1 cellular context compared by ENCODE assay signal in the genomic region with DNA sequence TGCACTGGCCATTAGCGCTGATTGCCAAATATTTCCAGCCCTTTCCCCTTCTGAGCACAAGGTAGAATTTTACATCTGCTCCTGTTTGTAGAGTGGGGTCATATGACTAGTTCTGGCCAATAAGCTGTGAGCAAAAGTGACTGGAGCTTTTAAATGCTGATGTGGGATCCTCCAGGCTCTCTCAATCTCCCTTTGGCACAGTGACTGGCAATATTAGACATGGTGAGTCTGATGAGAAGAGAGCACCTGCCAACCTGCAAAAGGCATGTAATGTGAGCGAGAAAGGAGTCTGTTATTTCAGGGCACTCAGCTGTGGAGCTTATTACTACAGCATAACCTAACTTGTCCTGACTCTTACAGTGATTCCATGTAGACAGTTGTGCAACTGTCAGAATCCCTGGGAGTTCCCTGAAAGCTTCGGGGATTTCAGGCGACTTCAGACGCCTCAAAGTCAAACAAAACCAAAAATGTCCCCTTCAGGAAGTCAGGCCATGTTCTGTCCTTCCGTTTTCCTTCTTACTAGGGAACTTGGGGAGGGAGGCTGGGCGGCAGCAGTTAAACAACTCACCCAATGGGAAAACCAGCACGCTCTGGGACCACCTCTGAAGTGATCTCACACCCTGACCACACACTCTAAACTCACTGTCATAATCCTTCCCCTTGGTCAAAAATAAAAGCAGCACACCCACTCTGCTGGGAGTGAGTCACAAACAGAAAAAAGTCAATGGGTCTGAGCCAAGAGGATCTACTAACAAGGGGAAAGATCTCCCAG.
A peak's percentile ranks its signal among the peaks of the same experiment; 100 is the strongest.
TF ChIP-seq lines count a peak whose summit lies in the region.

No MANE protein-coding gene starts in this region.

TF ChIP-seq in IMR-90, 13 proteins besides CTCF, POLR2A, EP300 and RAD21:
- no peak for TF ChIP-seq RFX5 (IDR thresholded peaks at IDR 0.05; ENCODE audit: low read depth, low read length)
- TF ChIP-seq, protein P1, sequence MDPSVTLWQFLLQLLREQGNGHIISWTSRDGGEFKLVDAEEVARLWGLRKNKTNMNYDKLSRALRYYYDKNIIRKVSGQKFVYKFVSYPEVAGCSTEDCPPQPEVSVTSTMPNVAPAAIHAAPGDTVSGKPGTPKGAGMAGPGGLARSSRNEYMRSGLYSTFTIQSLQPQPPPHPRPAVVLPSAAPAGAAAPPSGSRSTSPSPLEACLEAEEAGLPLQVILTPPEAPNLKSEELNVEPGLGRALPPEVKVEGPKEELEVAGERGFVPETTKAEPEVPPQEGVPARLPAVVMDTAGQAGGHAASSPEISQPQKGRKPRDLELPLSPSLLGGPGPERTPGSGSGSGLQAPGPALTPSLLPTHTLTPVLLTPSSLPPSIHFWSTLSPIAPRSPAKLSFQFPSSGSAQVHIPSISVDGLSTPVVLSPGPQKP (IDR thresholded peaks at IDR 0.05; ENCODE audit: borderline replicate concordance, low read depth, low read length): no peak
- no peak for TF ChIP-seq SMC3 (IDR thresholded peaks at IDR 0.05; ENCODE audit: low read depth, low read length)
- TF ChIP-seq RCOR1 (IDR thresholded peaks at IDR 0.05; ENCODE audit: insufficient replicate concordance, low read length): no peak
- TF ChIP-seq CEBPB (IDR thresholded peaks at IDR 0.05; ENCODE audit: low read depth, low read length): peak; percentile 59
- peak; percentile 65; the same call in 1 of the 2 replicates for TF ChIP-seq BHLHE40 (IDR thresholded peaks at IDR 0.05; ENCODE audit: low read depth, low read length)
- TF ChIP-seq MXI1 (IDR thresholded peaks at IDR 0.05; ENCODE audit: borderline replicate concordance, low read depth, low read length): no peak
- TF ChIP-seq NFE2L2 (IDR thresholded peaks at IDR 0.05; ENCODE audit: low read depth, low read length): no peak
- no peak for TF ChIP-seq MAFK (IDR thresholded peaks at IDR 0.05; ENCODE audit: low read depth, low read length)
- TF ChIP-seq CHD1 (IDR thresholded peaks at IDR 0.05; ENCODE audit: low read depth, low read length): no peak
- TF ChIP-seq MAZ (IDR thresholded peaks at IDR 0.05; ENCODE audit: borderline replicate concordance, low read depth, low read length): peak; percentile 33; the same call in 1 of the 2 replicates
- TF ChIP-seq FOS (IDR thresholded peaks at IDR 0.05; ENCODE audit: low read depth, low read length): peak; percentile 76
- TF ChIP-seq, protein P2, sequence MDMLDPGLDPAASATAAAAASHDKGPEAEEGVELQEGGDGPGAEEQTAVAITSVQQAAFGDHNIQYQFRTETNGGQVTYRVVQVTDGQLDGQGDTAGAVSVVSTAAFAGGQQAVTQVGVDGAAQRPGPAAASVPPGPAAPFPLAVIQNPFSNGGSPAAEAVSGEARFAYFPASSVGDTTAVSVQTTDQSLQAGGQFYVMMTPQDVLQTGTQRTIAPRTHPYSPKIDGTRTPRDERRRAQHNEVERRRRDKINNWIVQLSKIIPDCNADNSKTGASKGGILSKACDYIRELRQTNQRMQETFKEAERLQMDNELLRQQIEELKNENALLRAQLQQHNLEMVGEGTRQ (IDR thresholded peaks at IDR 0.05; ENCODE audit: low read depth, low read length): peak; percentile 54; the same call in 1 of the 2 replicates
